8 cellular contexts compared by ENCODE assay signal in the genomic region with DNA sequence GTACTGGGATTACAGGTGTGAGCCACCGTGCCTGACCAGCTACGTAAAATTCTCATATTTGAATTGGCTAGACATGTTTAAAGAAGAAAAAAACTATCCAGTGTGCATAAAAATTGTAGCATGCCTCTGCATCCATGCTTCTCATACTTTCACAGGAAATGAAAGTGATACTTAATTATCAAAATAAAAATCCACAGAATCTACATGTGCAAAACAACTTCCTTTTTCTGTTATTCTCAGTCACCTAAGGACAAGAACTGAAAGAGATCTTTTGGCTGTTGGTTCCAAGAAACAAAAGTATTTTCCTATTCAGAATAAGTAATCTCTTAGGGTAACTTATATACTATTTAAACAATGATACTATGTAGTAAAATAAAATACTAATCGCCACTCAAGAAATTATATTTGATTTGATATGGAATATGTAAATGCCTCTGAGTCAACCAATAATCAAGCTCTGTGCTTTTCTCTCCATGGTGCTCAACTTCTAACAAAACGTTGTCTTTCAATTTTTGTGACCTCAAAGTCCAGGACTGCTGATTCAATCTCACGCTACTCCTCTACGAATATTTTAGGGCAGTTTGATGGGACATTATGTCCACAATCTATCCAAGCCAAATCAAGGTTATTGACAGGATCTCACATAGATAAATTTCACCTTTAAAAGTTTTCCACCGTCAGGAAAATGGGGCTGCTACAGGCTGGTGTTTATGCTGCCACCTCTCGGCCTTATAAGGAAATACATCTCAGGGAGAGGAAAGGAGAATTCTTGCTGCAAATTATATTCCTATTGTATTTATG.
DNase-seq lines count a peak whose midpoint lies in the region; ATAC-seq and TF ChIP-seq lines count a peak whose summit lies in the region.

No MANE protein-coding gene starts in this region.

- H3K4me3 Mint-ChIP-seq in endodermal cell (no peak overlapping the region), neural crest cell (no peak overlapping the region)

- peak; percentile 64 for TF ChIP-seq RAD21 in Ishikawa (IDR thresholded peaks at IDR 0.05; ENCODE audit: low read depth)

- no peak overlapping the region for H3K27ac Mint-ChIP-seq in endodermal cell
- no peak overlapping the region for H3K27ac Mint-ChIP-seq in neural crest cell (ENCODE audit: unreplicated experiment)

- H3K4me1 ChIP-seq in endodermal cell (ENCODE audit: control insufficient read depth, insufficient read depth, low read length): no peaks in the 10 kb centered on the region

- no peak for TF ChIP-seq EP300 in Ishikawa (IDR thresholded peaks at IDR 0.05; ENCODE audit: borderline replicate concordance)

- peaks cover 21% of the 10 kb centered on the region for H3K27me3 Mint-ChIP-seq in endodermal cell (ENCODE audit: insufficient read depth)
- peaks cover 31% of the 10 kb centered on the region for H3K27me3 Mint-ChIP-seq in neural crest cell (ENCODE audit: low read depth)

- DNase-seq in NCI-H510A treated with DMSO at 0.1 percent for 48 hours (lab: John Stamatoyannopoulos, UW) (peak; percentile 62), NCI-H510A (lab: John Stamatoyannopoulos, UW) (no peak), SKM-1 (lab: John Stamatoyannopoulos, UW; ENCODE audit: unreplicated experiment) (peak; percentile 58), endodermal cell (no peak), neural crest cell (ENCODE audit: low read depth, low spot score) (no peak)
- no peak for DNase-seq in stimulated activated CD4-positive, alpha-beta T cell treated with anti-CD3 and anti-CD28 coated beads, Interleukin-4, amount 100 ng/mL, for 4 hours

- no peaks in the 10 kb centered on the region for H3K9me3 ChIP-seq in endodermal cell (ENCODE audit: control insufficient read depth, low read length)

- no peaks in the 10 kb centered on the region for H3K36me3 ChIP-seq in endodermal cell (ENCODE audit: control insufficient read depth, insufficient read depth, low read length)

- no peaks in the 10 kb centered on the region for H3K36me3 Mint-ChIP-seq in endodermal cell (ENCODE audit: low read depth)
- no peaks in the 10 kb centered on the region for H3K36me3 Mint-ChIP-seq in neural crest cell (ENCODE audit: low read depth)

- no peak overlapping the region for H3K4me3 ChIP-seq in endodermal cell (ENCODE audit: low read length)

- H3K9ac ChIP-seq in endodermal cell (ENCODE audit: extremely low read depth, low read length, poor library complexity, severe bottlenecking): no peak overlapping the region

- 29 to 48% methylated on average over 3 to 7 of the region's 8 CpGs for WGBS in endodermal cell (ENCODE audit: insufficient coverage in 1 of 2, insufficient read length in 1 of 2), 2 experiments

- peak; percentile 43 for ATAC-seq in GM19372 (IDR thresholded peaks at IDR 0.05; ENCODE audit: low read depth, unreplicated experiment)

- peak; percentile 90 for TF ChIP-seq CTCF in endodermal cell (conservative IDR thresholded peaks at IDR 0.05)
- TF ChIP-seq CTCF in neural crest cell (conservative IDR thresholded peaks at IDR 0.05): peak; percentile 85

- peaks cover 15% of the 10 kb centered on the region for H3K4me1 Mint-ChIP-seq in endodermal cell
- peaks cover 8% of the 10 kb centered on the region for H3K4me1 Mint-ChIP-seq in neural crest cell

- peaks cover 15% of the 10 kb centered on the region for H3K27me3 ChIP-seq in endodermal cell (ENCODE audit: control insufficient read depth, insufficient read depth, low read length, poor library complexity, severe bottlenecking)

- no peaks in the 10 kb centered on the region for H3K9me3 Mint-ChIP-seq in endodermal cell
- H3K9me3 Mint-ChIP-seq in neural crest cell: no peaks in the 10 kb centered on the region

- H3K27ac ChIP-seq in endodermal cell (ENCODE audit: low read depth, low read length): no peak overlapping the region

TF ChIP-seq in Ishikawa, 13 proteins besides CTCF, POLR2A, EP300 and RAD21:
- no peak for TF ChIP-seq FOXM1 (IDR thresholded peaks at IDR 0.05; ENCODE audit: borderline replicate concordance, low read depth)
- TF ChIP-seq, protein P1, sequence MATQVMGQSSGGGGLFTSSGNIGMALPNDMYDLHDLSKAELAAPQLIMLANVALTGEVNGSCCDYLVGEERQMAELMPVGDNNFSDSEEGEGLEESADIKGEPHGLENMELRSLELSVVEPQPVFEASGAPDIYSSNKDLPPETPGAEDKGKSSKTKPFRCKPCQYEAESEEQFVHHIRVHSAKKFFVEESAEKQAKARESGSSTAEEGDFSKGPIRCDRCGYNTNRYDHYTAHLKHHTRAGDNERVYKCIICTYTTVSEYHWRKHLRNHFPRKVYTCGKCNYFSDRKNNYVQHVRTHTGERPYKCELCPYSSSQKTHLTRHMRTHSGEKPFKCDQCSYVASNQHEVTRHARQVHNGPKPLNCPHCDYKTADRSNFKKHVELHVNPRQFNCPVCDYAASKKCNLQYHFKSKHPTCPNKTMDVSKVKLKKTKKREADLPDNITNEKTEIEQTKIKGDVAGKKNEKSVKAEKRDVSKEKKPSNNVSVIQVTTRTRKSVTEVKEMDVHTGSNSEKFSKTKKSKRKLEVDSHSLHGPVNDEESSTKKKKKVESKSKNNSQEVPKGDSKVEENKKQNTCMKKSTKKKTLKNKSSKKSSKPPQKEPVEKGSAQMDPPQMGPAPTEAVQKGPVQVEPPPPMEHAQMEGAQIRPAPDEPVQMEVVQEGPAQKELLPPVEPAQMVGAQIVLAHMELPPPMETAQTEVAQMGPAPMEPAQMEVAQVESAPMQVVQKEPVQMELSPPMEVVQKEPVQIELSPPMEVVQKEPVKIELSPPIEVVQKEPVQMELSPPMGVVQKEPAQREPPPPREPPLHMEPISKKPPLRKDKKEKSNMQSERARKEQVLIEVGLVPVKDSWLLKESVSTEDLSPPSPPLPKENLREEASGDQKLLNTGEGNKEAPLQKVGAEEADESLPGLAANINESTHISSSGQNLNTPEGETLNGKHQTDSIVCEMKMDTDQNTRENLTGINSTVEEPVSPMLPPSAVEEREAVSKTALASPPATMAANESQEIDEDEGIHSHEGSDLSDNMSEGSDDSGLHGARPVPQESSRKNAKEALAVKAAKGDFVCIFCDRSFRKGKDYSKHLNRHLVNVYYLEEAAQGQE (IDR thresholded peaks at IDR 0.05; ENCODE audit: low read depth): no peak
- TF ChIP-seq, protein P2, sequence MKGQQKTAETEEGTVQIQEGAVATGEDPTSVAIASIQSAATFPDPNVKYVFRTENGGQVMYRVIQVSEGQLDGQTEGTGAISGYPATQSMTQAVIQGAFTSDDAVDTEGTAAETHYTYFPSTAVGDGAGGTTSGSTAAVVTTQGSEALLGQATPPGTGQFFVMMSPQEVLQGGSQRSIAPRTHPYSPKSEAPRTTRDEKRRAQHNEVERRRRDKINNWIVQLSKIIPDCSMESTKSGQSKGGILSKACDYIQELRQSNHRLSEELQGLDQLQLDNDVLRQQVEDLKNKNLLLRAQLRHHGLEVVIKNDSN (IDR thresholded peaks at IDR 0.05): no peak
- no peak for TF ChIP-seq NFIC (IDR thresholded peaks at IDR 0.05)
- no peak for TF ChIP-seq ZBTB7A (IDR thresholded peaks at IDR 0.05; ENCODE audit: low read depth)
- TF ChIP-seq TEAD4 (IDR thresholded peaks at IDR 0.05): no peak
- TF ChIP-seq TAF1 (IDR thresholded peaks at IDR 0.05; ENCODE audit: low read depth): no peak
- no peak for TF ChIP-seq EGR1 (IDR thresholded peaks at IDR 0.05)
- TF ChIP-seq, protein P3, sequence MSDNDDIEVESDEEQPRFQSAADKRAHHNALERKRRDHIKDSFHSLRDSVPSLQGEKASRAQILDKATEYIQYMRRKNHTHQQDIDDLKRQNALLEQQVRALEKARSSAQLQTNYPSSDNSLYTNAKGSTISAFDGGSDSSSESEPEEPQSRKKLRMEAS (IDR thresholded peaks at IDR 0.05): no peak
- TF ChIP-seq CREB1 (IDR thresholded peaks at IDR 0.05; ENCODE audit: low read depth): no peak
- no peak for TF ChIP-seq TCF12 (IDR thresholded peaks at IDR 0.05; ENCODE audit: low read depth)
- no peak for TF ChIP-seq YY1 (IDR thresholded peaks at IDR 0.05; ENCODE audit: low read depth)
- TF ChIP-seq CEBPB (IDR thresholded peaks at IDR 0.05): no peak
TF ChIP-seq in Ishikawa: peak in this region for 0.

Comparison
In these comparisons a context has a peak if more than half of its experiments do, and no peak if none do; other contexts are left out.
1. DNase-seq: peak in NCI-H510A treated with DMSO at 0.1 percent for 48 hours (single experiment) and SKM-1 (single experiment); none in NCI-H510A (single experiment), endodermal cell (single experiment), neural crest cell (single experiment) and stimulated activated CD4-positive, alpha-beta T cell treated with anti-CD3 and anti-CD28 coated beads, Interleukin-4, amount 100 ng/mL, for 4 hours (0 of 2).